Comparison of ENCODE assay signal across 18 cellular contexts in the genomic region with DNA sequence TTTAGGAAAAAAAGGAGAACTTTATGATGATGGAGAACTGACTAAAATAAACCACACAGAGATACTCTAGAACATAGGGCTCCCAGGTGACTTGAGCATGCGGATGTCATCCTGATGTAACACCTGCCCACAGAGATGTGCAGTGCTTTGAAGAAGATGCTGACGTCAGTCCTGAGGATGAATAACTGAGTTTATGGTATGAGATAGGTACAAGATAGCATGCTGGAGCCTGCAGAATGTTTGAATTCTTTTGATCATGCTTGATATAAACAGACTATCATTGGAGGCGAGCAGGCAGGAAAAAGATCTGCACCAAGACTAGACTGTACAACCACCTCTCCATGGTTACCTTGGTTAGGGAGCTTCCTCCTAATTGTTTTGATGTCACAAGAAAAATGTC. TPM values are rescaled to one million over a fixed set of nuclear protein-coding genes. Genes with fewer than 3 reads are reported as not detected.
DNase-seq lines count a peak whose midpoint lies in the region; ATAC-seq and FAIRE-seq lines count a peak whose summit lies in the region.
"Had no signal": no experiment of that assay in that cellular context is flagged by ENCODE, and none has a peak within 500 bp of the region (broad histone marks: within the 10 kb centered on the region; RNA-seq: fewer than 3 reads in every experiment).

No MANE protein-coding gene starts in this region.

- FAIRE-seq in urothelium cell line (lab: Jason Lieb, UNC) = no peak
- FAIRE-seq: small intestine had no signal

- POLR2A ChIA-PET in activated CD4-positive, alpha-beta memory T cell treated with anti-CD3 and anti-CD28 coated beads for 36 hours (lab: Charles Lee) = interaction anchor here (1.1 kb wide), 1 partner anchor 44 kb away, joined by 3 read pairs; no protein-coding TSS in a partner anchor

- H3K4me3 Mint-ChIP-seq in activated CD4-positive, alpha-beta memory T cell treated with anti-CD3 and anti-CD28 coated beads for 36 hours = no peak overlapping the region
- H3K4me3 Mint-ChIP-seq in effector memory CD8-positive, alpha-beta T cell = no peak overlapping the region
- H3K4me3 Mint-ChIP-seq in stimulated activated naive CD8-positive, alpha-beta T cell treated with anti-CD3 and anti-CD28 coated beads, Interleukin-15, amount 100 ng/mL, for 72 hours = no peak overlapping the region
- H3K4me3 Mint-ChIP-seq in stimulated activated memory B cell treated with anti-CD40 and anti-IgM and Interleukin-4, amounts not matched to agents 10 μg/mL and 1 μg/mL and 100 μg/mL, for 72 hours = no peak overlapping the region

- peaks cover 65% of the 10 kb centered on the region for H3K36me3 Mint-ChIP-seq in activated CD4-positive, alpha-beta memory T cell treated with anti-CD3 and anti-CD28 coated beads for 36 hours
- no peaks in the 10 kb centered on the region for H3K36me3 Mint-ChIP-seq in effector memory CD8-positive, alpha-beta T cell (ENCODE audit: insufficient read depth)
- H3K36me3 Mint-ChIP-seq in stimulated activated memory B cell treated with anti-CD40 and anti-IgM and Interleukin-4, amounts not matched to agents 10 μg/mL and 1 μg/mL and 100 μg/mL, for 72 hours = peaks cover 19% of the 10 kb centered on the region

- ATAC-seq in effector memory CD8-positive, alpha-beta T cell (replicated peaks) = peak; percentile 58
- peak; percentile 70 for ATAC-seq in stimulated activated naive CD8-positive, alpha-beta T cell treated with anti-CD3 and anti-CD28 coated beads, Interleukin-15, amount 100 ng/mL, for 72 hours
- ATAC-seq in stimulated activated memory B cell treated with anti-CD40 and anti-IgM and Interleukin-4, amounts not matched to agents 10 μg/mL and 1 μg/mL and 100 μg/mL, for 72 hours = no peak
- no peak for ATAC-seq in GM21367 (IDR thresholded peaks at IDR 0.05; ENCODE audit: unreplicated experiment)
- ATAC-seq: left lobe of liver had no signal

- CTCF ChIA-PET in activated CD4-positive, alpha-beta memory T cell treated with anti-CD3 and anti-CD28 coated beads for 36 hours (lab: Charles Lee) = interaction anchor here (1.9 to 5.4 kb wide), 2 partner anchors 16 to 67 kb away, joined by 4 to 24 read pairs; no protein-coding TSS in a partner anchor

- DNase-seq in stimulated activated CD4-positive, alpha-beta T cell treated with anti-CD3 and anti-CD28 coated beads, Interleukin-15, amount 100 ng/mL, for 24 hours = peak; percentile 51
- no peak for DNase-seq in stimulated activated CD4-positive, alpha-beta T cell treated with anti-CD3 and anti-CD28 coated beads, Interleukin-4, amount 100 ng/mL, for 1 hour
- peak; percentile 76 for DNase-seq in activated CD4-positive, alpha-beta memory T cell treated with anti-CD3 and anti-CD28 coated beads for 36 hours
- DNase-seq in effector memory CD8-positive, alpha-beta T cell = no peak
- DNase-seq in stimulated activated naive CD8-positive, alpha-beta T cell treated with anti-CD3 and anti-CD28 coated beads, Interleukin-15, amount 100 ng/mL, for 72 hours = no peak
- no peak for DNase-seq in urothelium cell line (ENCODE audit: low spot score)
- DNase-seq: brain microvascular endothelial cell, GF-D8, HCEC 1CT, NCI-H1930, NCI-H69, SK-N-SH, small intestine had no signal

- peaks cover 33% of the 10 kb centered on the region for H3K9me3 Mint-ChIP-seq in activated CD4-positive, alpha-beta memory T cell treated with anti-CD3 and anti-CD28 coated beads for 36 hours
- H3K9me3 Mint-ChIP-seq in effector memory CD8-positive, alpha-beta T cell = peaks cover 0 to 4% of the 10 kb centered on the region in 2 donors
- H3K9me3 Mint-ChIP-seq in stimulated activated naive CD8-positive, alpha-beta T cell treated with anti-CD3 and anti-CD28 coated beads, Interleukin-15, amount 100 ng/mL, for 72 hours = peaks cover 24 to 32% of the 10 kb centered on the region in 2 donors
- H3K9me3 Mint-ChIP-seq in stimulated activated memory B cell treated with anti-CD40 and anti-IgM and Interleukin-4, amounts not matched to agents 10 μg/mL and 1 μg/mL and 100 μg/mL, for 72 hours = peaks cover 17% of the 10 kb centered on the region

- H3K27me3 Mint-ChIP-seq in activated CD4-positive, alpha-beta memory T cell treated with anti-CD3 and anti-CD28 coated beads for 36 hours = no peaks in the 10 kb centered on the region
- H3K27me3 Mint-ChIP-seq in effector memory CD8-positive, alpha-beta T cell = no peaks in the 10 kb centered on the region
- peaks cover 7% of the 10 kb centered on the region for H3K27me3 Mint-ChIP-seq in stimulated activated naive CD8-positive, alpha-beta T cell treated with anti-CD3 and anti-CD28 coated beads, Interleukin-15, amount 100 ng/mL, for 72 hours
- no peaks in the 10 kb centered on the region for H3K27me3 Mint-ChIP-seq in stimulated activated memory B cell treated with anti-CD40 and anti-IgM and Interleukin-4, amounts not matched to agents 10 μg/mL and 1 μg/mL and 100 μg/mL, for 72 hours

- intact Hi-C loops in activated CD4-positive, alpha-beta memory T cell treated with anti-CD3 and anti-CD28 coated beads for 36 hours (cut with micrococcal nuclease) = loop anchor here (1.0 kb wide), 1 partner anchor 10 kb away; no protein-coding TSS in a partner anchor

- H3K27ac Mint-ChIP-seq in activated CD4-positive, alpha-beta memory T cell treated with anti-CD3 and anti-CD28 coated beads for 36 hours = peak overlapping the region; percentile 73
- no peak overlapping the region for H3K27ac Mint-ChIP-seq in effector memory CD8-positive, alpha-beta T cell
- H3K27ac Mint-ChIP-seq in stimulated activated naive CD8-positive, alpha-beta T cell treated with anti-CD3 and anti-CD28 coated beads, Interleukin-15, amount 100 ng/mL, for 72 hours = no peak overlapping the region
- H3K27ac Mint-ChIP-seq in stimulated activated memory B cell treated with anti-CD40 and anti-IgM and Interleukin-4, amounts not matched to agents 10 μg/mL and 1 μg/mL and 100 μg/mL, for 72 hours = no peak overlapping the region

- H3K4me1 Mint-ChIP-seq in activated CD4-positive, alpha-beta memory T cell treated with anti-CD3 and anti-CD28 coated beads for 36 hours (ENCODE audit: low read depth) = peaks cover 62% of the 10 kb centered on the region
- H3K4me1 Mint-ChIP-seq in effector memory CD8-positive, alpha-beta T cell (ENCODE audit: low read depth in 2 of 2) = peaks cover 19 to 29% of the 10 kb centered on the region in 2 donors
- peaks cover 34% of the 10 kb centered on the region for H3K4me1 Mint-ChIP-seq in stimulated activated naive CD8-positive, alpha-beta T cell treated with anti-CD3 and anti-CD28 coated beads, Interleukin-15, amount 100 ng/mL, for 72 hours
- peaks cover 14% of the 10 kb centered on the region for H3K4me1 Mint-ChIP-seq in stimulated activated memory B cell treated with anti-CD40 and anti-IgM and Interleukin-4, amounts not matched to agents 10 μg/mL and 1 μg/mL and 100 μg/mL, for 72 hours

RNA-seq across cellular contexts. Expression of a gene that starts 12.4 kb away (rescaled TPM):
- 100 to 1,000 TPM; 137 TPM for total RNA-seq in activated CD4-positive, alpha-beta memory T cell treated with anti-CD3 and anti-CD28 coated beads for 36 hours
- total RNA-seq: fibroblast of villous mesenchyme, MCF 10A had no signal

Comparison
In these comparisons a context has a peak if more than half of its experiments do, and no peak if none do; other contexts are left out.
1. DNase-seq: peak in stimulated activated CD4-positive, alpha-beta T cell treated with anti-CD3 and anti-CD28 coated beads, Interleukin-15, amount 100 ng/mL, for 24 hours (single experiment) and activated CD4-positive, alpha-beta memory T cell treated with anti-CD3 and anti-CD28 coated beads for 36 hours (single experiment); none in stimulated activated CD4-positive, alpha-beta T cell treated with anti-CD3 and anti-CD28 coated beads, Interleukin-4, amount 100 ng/mL, for 1 hour (single experiment), effector memory CD8-positive, alpha-beta T cell (0 of 3), stimulated activated naive CD8-positive, alpha-beta T cell treated with anti-CD3 and anti-CD28 coated beads, Interleukin-15, amount 100 ng/mL, for 72 hours (0 of 2) and urothelium cell line (single experiment).
2. ATAC-seq: peak in effector memory CD8-positive, alpha-beta T cell (single experiment) and stimulated activated naive CD8-positive, alpha-beta T cell treated with anti-CD3 and anti-CD28 coated beads, Interleukin-15, amount 100 ng/mL, for 72 hours (single experiment); none in stimulated activated memory B cell treated with anti-CD40 and anti-IgM and Interleukin-4, amounts not matched to agents 10 μg/mL and 1 μg/mL and 100 μg/mL, for 72 hours (single experiment) and GM21367 (single experiment).